8 cellular contexts compared by ENCODE assay signal in genomic region chr10:31317652-31318381, GRCh38. TPM values are rescaled to one million over a fixed set of nuclear protein-coding genes. Genes with fewer than 3 reads are reported as not detected.
DNase-seq lines count a peak whose midpoint lies in the region; ATAC-seq and TF ChIP-seq lines count a peak whose summit lies in the region.

No MANE protein-coding gene starts in this region.

- H3K4me3 ChIP-seq in HFF-Myc (replicated peaks; ENCODE audit: low read depth, low read length): peak overlapping the region; percentile 85
- peak overlapping the region; percentile 94 for H3K4me3 ChIP-seq in fibroblast of villous mesenchyme (ENCODE audit: low read depth, low read length)
- peak overlapping the region; percentile 83 for H3K4me3 ChIP-seq in skeletal muscle satellite cell (ENCODE audit: low read length)

- peaks cover 35% of the 10 kb centered on the region for H3K36me3 Mint-ChIP-seq in activated CD4-positive, alpha-beta memory T cell treated with anti-CD3 and anti-CD28 coated beads, Interleukin-2, amount 10 ng/mL, durations not matched to agents 7 days and 5 days (ENCODE audit: low read depth)

- POLR2A ChIA-PET in activated CD4-positive, alpha-beta memory T cell treated with anti-CD3 and anti-CD28 coated beads, Interleukin-2, amount 10 ng/mL, durations not matched to agents 7 days and 5 days (lab: Charles Lee): interaction anchor here (0.8 to 2.6 kb wide), 21 partner anchors 12 to 881 kb away, joined by 3 to 17 read pairs (median 4); partner anchors contain the start of gene ZNF438

- no peaks in the 10 kb centered on the region for H3K9me3 Mint-ChIP-seq in activated CD4-positive, alpha-beta memory T cell treated with anti-CD3 and anti-CD28 coated beads, Interleukin-2, amount 10 ng/mL, durations not matched to agents 7 days and 5 days

- CTCF ChIA-PET in activated CD4-positive, alpha-beta memory T cell treated with anti-CD3 and anti-CD28 coated beads, Interleukin-2, amount 10 ng/mL, durations not matched to agents 7 days and 5 days (lab: Charles Lee): interaction anchor here (1.1 to 2.2 kb wide), 3 partner anchors 286 to 630 kb away, joined by 4 to 6 read pairs (median 5); partner anchors contain the start of gene ZNF438

- H3K4me3 Mint-ChIP-seq in activated CD4-positive, alpha-beta memory T cell treated with anti-CD3 and anti-CD28 coated beads, Interleukin-2, amount 10 ng/mL, durations not matched to agents 7 days and 5 days: peak overlapping the region; percentile 93

- H3K27ac Mint-ChIP-seq in activated CD4-positive, alpha-beta memory T cell treated with anti-CD3 and anti-CD28 coated beads, Interleukin-2, amount 10 ng/mL, durations not matched to agents 7 days and 5 days: peak overlapping the region; percentile 97

- H3K9ac ChIP-seq in skeletal muscle satellite cell (ENCODE audit: low read depth, low read length): peak overlapping the region; percentile 94

- ATAC-seq in GM21367 (IDR thresholded peaks at IDR 0.05; ENCODE audit: unreplicated experiment) (no peak), GM18870 (IDR thresholded peaks at IDR 0.05; ENCODE audit: unreplicated experiment) (no peak)

- H3K4me1 Mint-ChIP-seq in activated CD4-positive, alpha-beta memory T cell treated with anti-CD3 and anti-CD28 coated beads, Interleukin-2, amount 10 ng/mL, durations not matched to agents 7 days and 5 days: peaks cover 43% of the 10 kb centered on the region

- no peaks in the 10 kb centered on the region for H3K27me3 Mint-ChIP-seq in activated CD4-positive, alpha-beta memory T cell treated with anti-CD3 and anti-CD28 coated beads, Interleukin-2, amount 10 ng/mL, durations not matched to agents 7 days and 5 days

- TF ChIP-seq CTCF in HFF-Myc (IDR thresholded peaks at IDR 0.05; ENCODE audit: low read depth, low read length, missing control alignments) (no peak), fibroblast of villous mesenchyme (IDR thresholded peaks at IDR 0.05; ENCODE audit: insufficient read depth, low read depth, low read length) (no peak)

- no peaks in the 10 kb centered on the region for H3K27me3 ChIP-seq in skeletal muscle satellite cell (ENCODE audit: control insufficient read depth, insufficient read depth, low read length)

- no peaks in the 10 kb centered on the region for H3K9me3 ChIP-seq in skeletal muscle satellite cell (replicated peaks; ENCODE audit: low read length)

- H3K4me2 ChIP-seq in skeletal muscle satellite cell (ENCODE audit: low read length): peak overlapping the region; percentile 83

- DNase-seq in HFF-Myc (ENCODE audit: extremely low read depth, low read depth) (no peak), fibroblast of villous mesenchyme (ENCODE audit: low read depth) (no peak), retina (no peak)
- peak; percentile 81 for DNase-seq in activated CD4-positive, alpha-beta memory T cell treated with anti-CD3 and anti-CD28 coated beads, Interleukin-2, amount 10 ng/mL, durations not matched to agents 7 days and 5 days
- no peak for DNase-seq in NK-92 treated with Interleukin-12 subunit alpha and Interleukin-12 subunit beta, amount 100 ng/mL, for 24 hours (lab: John Stamatoyannopoulos, UW)

- no peaks in the 10 kb centered on the region for H3K36me3 ChIP-seq in skeletal muscle satellite cell (ENCODE audit: insufficient read depth, low read length)

- H3K4me1 ChIP-seq in skeletal muscle satellite cell (ENCODE audit: control insufficient read depth, insufficient read depth, low read length): peaks cover 53% of the 10 kb centered on the region

RNA-seq across cellular contexts. Expression of gene ZEB1, which starts 1.2 kb away (rescaled TPM):
- total RNA-seq in activated CD4-positive, alpha-beta memory T cell treated with anti-CD3 and anti-CD28 coated beads, Interleukin-2, amount 10 ng/mL, durations not matched to agents 7 days and 5 days: 10 to 100 TPM; 50.4 to 51.6 TPM
- total RNA-seq in fibroblast of villous mesenchyme: 73.4 and 89.8 TPM in 2 replicates
- 58.8 and 80.6 TPM in 2 replicates for total RNA-seq in skeletal muscle satellite cell (2012; rRNA removed)
